ENCODE assay signal across 1 cellular context in the genomic region with DNA sequence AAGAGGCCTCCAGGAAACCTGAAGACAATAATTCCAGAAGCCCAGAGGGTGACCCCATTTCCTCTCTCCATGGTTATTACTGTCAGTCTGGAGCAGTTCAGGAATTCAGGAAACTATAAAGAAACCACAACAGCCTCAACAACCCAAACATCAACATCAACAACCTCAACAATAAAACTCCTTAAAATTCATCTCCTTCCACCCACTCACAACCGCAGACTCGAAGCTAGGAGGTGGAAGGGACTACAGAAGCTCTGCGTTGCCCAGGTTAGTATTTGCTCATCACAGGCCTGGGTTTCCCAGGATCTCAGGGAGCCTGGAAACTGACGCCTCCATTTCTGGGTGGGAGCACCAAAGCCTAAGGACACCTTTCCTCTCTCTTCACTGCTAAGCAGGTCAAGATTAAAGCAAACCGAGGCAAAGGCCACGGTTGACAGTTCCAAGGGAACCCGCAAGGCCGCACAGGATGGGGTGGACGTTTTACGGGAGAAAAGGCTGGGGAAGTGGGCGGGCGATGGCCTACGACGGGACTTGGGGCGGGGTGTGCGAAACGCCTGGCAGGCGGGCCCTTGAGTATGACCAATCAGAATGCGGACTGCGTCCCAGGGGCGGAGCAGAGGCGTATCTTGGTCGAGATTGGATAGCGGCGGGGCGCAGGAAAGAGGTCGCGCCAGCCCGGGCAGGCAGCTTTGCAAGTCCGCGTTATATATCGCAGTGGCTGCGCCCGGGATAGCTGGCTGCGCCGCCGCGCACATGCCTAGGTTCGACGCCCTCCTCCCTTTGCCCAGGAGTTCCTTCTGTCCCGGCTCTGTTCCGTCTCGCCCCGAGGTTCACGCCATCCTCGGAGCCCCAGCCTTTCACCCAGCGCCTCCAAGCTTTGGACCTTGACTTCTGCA.
TF ChIP-seq lines count a peak whose summit lies in the region.

A gene with protein sequence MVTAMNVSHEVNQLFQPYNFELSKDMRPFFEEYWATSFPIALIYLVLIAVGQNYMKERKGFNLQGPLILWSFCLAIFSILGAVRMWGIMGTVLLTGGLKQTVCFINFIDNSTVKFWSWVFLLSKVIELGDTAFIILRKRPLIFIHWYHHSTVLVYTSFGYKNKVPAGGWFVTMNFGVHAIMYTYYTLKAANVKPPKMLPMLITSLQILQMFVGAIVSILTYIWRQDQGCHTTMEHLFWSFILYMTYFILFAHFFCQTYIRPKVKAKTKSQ (plus strand): TSS at position 654 of the 896 bp plus-strand sequence. CDS start 250 bp downstream, outside the sequence.

TF ChIP-seq in HepG2, 621 proteins besides CTCF, POLR2A, EP300 and RAD21 (continued from another document and continues in another):
- TF ChIP-seq, protein P1, sequence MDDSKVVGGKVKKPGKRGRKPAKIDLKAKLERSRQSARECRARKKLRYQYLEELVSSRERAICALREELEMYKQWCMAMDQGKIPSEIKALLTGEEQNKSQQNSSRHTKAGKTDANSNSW (CRISPR knock-in tag; IDR thresholded peaks at IDR 0.05; ENCODE audit: borderline replicate concordance): peak; percentile 80; the same call in 1 of the 2 replicates
- TF ChIP-seq FOXA1 (IDR thresholded peaks at IDR 0.05) (no peak), FOXA1 (CRISPR knock-in tag; IDR thresholded peaks at IDR 0.05) (no peak), NFKB2 (CRISPR knock-in tag; IDR thresholded peaks at IDR 0.05; ENCODE audit: borderline replicate concordance) (peak; percentile 97), IKZF1 (IDR thresholded peaks at IDR 0.05) (no peak), AGO2 (optimal IDR thresholded peaks at IDR 0.05; ENCODE audit: low read depth, low read length) (no peak), ZNF614 (CRISPR knock-in tag; IDR thresholded peaks at IDR 0.05; ENCODE audit: borderline replicate concordance) (peak; percentile 70; the same call in 1 of the 2 replicates), ZNF136 (CRISPR knock-in tag; IDR thresholded peaks at IDR 0.05; ENCODE audit: low read depth) (peak; percentile 94), ELF3 (CRISPR knock-in tag; IDR thresholded peaks at IDR 0.05) (peak; percentile 66; the same call in 1 of the 2 replicates), ZNF34 (CRISPR knock-in tag; IDR thresholded peaks at IDR 0.05; ENCODE audit: borderline replicate concordance) (no peak), POGZ (CRISPR knock-in tag; IDR thresholded peaks at IDR 0.05) (no peak), HDAC6 (IDR thresholded peaks at IDR 0.05; ENCODE audit: low read depth, low read length) (no peak), ZNF839 (CRISPR knock-in tag; IDR thresholded peaks at IDR 0.05; ENCODE audit: borderline replicate concordance) (peak; percentile 92), MXD4 (CRISPR knock-in tag; IDR thresholded peaks at IDR 0.05) (peak; percentile 94), ZNF335 (CRISPR knock-in tag; IDR thresholded peaks at IDR 0.05) (peak; percentile 54; the same call in 1 of the 2 replicates), RBM22 (optimal IDR thresholded peaks at IDR 0.05; ENCODE audit: low read length) (no peak), SUZ12 (IDR thresholded peaks at IDR 0.05; ENCODE audit: low read depth, low read length) (no peak), ZNF737 (CRISPR knock-in tag; IDR thresholded peaks at IDR 0.05; ENCODE audit: borderline replicate concordance) (0 out of 2 replicates have a peak, but pooled peaks have one; percentile 36), ZC3H13 (CRISPR knock-in tag; IDR thresholded peaks at IDR 0.05) (peak; percentile 81; the same call in 1 of the 2 replicates), ZNF24 (IDR thresholded peaks at IDR 0.05) (no peak), NCOR1 (IDR thresholded peaks at IDR 0.05; ENCODE audit: borderline replicate concordance, low read length) (no peak), SMAD3 (CRISPR knock-in tag; IDR thresholded peaks at IDR 0.05) (peak; percentile 49; the same call in 1 of the 2 replicates), ZNF749 (CRISPR knock-in tag; IDR thresholded peaks at IDR 0.05; ENCODE audit: borderline replicate concordance) (peak; percentile 98; the same call in 1 of the 2 replicates), ZNF547 (CRISPR knock-in tag; IDR thresholded peaks at IDR 0.05) (peak; percentile 98), JUNB (CRISPR knock-in tag; IDR thresholded peaks at IDR 0.05; ENCODE audit: borderline replicate concordance) (no peak), RFXANK (CRISPR knock-in tag; IDR thresholded peaks at IDR 0.05) (no peak), ZNF678 (CRISPR knock-in tag; IDR thresholded peaks at IDR 0.05) (peak; percentile 97), ZSCAN25 (CRISPR knock-in tag; IDR thresholded peaks at IDR 0.05) (peak; percentile 71; the same call in 1 of the 2 replicates), GATAD1 (CRISPR knock-in tag; IDR thresholded peaks at IDR 0.05) (no peak), ZFP36 (IDR thresholded peaks at IDR 0.05; ENCODE audit: borderline replicate concordance, low read depth, low read length, partially characterized antibody) (no peak), ERF (CRISPR knock-in tag; IDR thresholded peaks at IDR 0.05) (peak; percentile 93), SALL2 (CRISPR knock-in tag; IDR thresholded peaks at IDR 0.05) (peak; percentile 73), ISL2 (CRISPR knock-in tag; IDR thresholded peaks at IDR 0.05) (no peak), CHCHD3 (CRISPR knock-in tag; IDR thresholded peaks at IDR 0.05) (no peak), ZNF589 (CRISPR knock-in tag; conservative IDR thresholded peaks at IDR 0.05) (peak; percentile 88; the same call in 1 of the 2 replicates)
- TF ChIP-seq, protein P2, sequence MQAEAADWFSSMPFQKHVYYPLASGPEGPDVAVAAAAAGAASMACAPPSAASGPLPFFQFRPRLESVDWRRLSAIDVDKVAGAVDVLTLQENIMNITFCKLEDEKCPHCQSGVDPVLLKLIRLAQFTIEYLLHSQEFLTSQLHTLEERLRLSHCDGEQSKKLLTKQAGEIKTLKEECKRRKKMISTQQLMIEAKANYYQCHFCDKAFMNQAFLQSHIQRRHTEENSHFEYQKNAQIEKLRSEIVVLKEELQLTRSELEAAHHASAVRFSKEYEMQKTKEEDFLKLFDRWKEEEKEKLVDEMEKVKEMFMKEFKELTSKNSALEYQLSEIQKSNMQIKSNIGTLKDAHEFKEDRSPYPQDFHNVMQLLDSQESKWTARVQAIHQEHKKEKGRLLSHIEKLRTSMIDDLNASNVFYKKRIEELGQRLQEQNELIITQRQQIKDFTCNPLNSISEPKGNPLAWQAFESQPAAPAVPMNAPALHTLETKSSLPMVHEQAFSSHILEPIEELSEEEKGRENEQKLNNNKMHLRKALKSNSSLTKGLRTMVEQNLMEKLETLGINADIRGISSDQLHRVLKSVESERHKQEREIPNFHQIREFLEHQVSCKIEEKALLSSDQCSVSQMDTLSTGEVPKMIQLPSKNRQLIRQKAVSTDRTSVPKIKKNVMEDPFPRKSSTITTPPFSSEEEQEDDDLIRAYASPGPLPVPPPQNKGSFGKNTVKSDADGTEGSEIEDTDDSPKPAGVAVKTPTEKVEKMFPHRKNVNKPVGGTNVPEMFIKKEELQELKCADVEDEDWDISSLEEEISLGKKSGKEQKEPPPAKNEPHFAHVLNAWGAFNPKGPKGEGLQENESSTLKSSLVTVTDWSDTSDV (CRISPR knock-in tag; IDR thresholded peaks at IDR 0.05): peak; percentile 83; the same call in 1 of the 2 replicates
- TF ChIP-seq, protein P3, sequence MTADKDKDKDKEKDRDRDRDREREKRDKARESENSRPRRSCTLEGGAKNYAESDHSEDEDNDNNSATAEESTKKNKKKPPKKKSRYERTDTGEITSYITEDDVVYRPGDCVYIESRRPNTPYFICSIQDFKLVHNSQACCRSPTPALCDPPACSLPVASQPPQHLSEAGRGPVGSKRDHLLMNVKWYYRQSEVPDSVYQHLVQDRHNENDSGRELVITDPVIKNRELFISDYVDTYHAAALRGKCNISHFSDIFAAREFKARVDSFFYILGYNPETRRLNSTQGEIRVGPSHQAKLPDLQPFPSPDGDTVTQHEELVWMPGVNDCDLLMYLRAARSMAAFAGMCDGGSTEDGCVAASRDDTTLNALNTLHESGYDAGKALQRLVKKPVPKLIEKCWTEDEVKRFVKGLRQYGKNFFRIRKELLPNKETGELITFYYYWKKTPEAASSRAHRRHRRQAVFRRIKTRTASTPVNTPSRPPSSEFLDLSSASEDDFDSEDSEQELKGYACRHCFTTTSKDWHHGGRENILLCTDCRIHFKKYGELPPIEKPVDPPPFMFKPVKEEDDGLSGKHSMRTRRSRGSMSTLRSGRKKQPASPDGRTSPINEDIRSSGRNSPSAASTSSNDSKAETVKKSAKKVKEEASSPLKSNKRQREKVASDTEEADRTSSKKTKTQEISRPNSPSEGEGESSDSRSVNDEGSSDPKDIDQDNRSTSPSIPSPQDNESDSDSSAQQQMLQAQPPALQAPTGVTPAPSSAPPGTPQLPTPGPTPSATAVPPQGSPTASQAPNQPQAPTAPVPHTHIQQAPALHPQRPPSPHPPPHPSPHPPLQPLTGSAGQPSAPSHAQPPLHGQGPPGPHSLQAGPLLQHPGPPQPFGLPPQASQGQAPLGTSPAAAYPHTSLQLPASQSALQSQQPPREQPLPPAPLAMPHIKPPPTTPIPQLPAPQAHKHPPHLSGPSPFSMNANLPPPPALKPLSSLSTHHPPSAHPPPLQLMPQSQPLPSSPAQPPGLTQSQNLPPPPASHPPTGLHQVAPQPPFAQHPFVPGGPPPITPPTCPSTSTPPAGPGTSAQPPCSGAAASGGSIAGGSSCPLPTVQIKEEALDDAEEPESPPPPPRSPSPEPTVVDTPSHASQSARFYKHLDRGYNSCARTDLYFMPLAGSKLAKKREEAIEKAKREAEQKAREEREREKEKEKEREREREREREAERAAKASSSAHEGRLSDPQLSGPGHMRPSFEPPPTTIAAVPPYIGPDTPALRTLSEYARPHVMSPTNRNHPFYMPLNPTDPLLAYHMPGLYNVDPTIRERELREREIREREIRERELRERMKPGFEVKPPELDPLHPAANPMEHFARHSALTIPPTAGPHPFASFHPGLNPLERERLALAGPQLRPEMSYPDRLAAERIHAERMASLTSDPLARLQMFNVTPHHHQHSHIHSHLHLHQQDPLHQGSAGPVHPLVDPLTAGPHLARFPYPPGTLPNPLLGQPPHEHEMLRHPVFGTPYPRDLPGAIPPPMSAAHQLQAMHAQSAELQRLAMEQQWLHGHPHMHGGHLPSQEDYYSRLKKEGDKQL (CRISPR knock-in tag; IDR thresholded peaks at IDR 0.05; ENCODE audit: low read depth): no peak
- TF ChIP-seq, protein P4, sequence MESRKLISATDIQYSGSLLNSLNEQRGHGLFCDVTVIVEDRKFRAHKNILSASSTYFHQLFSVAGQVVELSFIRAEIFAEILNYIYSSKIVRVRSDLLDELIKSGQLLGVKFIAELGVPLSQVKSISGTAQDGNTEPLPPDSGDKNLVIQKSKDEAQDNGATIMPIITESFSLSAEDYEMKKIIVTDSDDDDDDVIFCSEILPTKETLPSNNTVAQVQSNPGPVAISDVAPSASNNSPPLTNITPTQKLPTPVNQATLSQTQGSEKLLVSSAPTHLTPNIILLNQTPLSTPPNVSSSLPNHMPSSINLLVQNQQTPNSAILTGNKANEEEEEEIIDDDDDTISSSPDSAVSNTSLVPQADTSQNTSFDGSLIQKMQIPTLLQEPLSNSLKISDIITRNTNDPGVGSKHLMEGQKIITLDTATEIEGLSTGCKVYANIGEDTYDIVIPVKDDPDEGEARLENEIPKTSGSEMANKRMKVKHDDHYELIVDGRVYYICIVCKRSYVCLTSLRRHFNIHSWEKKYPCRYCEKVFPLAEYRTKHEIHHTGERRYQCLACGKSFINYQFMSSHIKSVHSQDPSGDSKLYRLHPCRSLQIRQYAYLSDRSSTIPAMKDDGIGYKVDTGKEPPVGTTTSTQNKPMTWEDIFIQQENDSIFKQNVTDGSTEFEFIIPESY (CRISPR knock-in tag; IDR thresholded peaks at IDR 0.05): no peak
- TF ChIP-seq, protein P5, sequence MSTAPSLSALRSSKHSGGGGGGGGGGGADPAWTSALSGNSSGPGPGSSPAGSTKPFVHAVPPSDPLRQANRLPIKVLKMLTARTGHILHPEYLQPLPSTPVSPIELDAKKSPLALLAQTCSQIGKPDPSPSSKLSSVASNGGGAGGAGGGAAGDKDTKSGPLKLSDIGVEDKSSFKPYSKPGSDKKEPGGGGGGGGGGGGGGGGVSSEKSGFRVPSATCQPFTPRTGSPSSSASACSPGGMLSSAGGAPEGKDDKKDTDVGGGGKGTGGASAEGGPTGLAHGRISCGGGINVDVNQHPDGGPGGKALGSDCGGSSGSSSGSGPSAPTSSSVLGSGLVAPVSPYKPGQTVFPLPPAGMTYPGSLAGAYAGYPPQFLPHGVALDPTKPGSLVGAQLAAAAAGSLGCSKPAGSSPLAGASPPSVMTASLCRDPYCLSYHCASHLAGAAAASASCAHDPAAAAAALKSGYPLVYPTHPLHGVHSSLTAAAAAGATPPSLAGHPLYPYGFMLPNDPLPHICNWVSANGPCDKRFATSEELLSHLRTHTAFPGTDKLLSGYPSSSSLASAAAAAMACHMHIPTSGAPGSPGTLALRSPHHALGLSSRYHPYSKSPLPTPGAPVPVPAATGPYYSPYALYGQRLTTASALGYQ (CRISPR knock-in tag; IDR thresholded peaks at IDR 0.05): no peak
- TF ChIP-seq, protein P6, sequence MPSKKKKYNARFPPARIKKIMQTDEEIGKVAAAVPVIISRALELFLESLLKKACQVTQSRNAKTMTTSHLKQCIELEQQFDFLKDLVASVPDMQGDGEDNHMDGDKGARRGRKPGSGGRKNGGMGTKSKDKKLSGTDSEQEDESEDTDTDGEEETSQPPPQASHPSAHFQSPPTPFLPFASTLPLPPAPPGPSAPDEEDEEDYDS (CRISPR knock-in tag; IDR thresholded peaks at IDR 0.05): peak; percentile 64
- TF ChIP-seq, protein P7, sequence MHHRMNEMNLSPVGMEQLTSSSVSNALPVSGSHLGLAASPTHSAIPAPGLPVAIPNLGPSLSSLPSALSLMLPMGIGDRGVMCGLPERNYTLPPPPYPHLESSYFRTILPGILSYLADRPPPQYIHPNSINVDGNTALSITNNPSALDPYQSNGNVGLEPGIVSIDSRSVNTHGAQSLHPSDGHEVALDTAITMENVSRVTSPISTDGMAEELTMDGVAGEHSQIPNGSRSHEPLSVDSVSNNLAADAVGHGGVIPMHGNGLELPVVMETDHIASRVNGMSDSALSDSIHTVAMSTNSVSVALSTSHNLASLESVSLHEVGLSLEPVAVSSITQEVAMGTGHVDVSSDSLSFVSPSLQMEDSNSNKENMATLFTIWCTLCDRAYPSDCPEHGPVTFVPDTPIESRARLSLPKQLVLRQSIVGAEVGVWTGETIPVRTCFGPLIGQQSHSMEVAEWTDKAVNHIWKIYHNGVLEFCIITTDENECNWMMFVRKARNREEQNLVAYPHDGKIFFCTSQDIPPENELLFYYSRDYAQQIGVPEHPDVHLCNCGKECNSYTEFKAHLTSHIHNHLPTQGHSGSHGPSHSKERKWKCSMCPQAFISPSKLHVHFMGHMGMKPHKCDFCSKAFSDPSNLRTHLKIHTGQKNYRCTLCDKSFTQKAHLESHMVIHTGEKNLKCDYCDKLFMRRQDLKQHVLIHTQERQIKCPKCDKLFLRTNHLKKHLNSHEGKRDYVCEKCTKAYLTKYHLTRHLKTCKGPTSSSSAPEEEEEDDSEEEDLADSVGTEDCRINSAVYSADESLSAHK (CRISPR knock-in tag; IDR thresholded peaks at IDR 0.05; ENCODE audit: borderline replicate concordance): no peak
- TF ChIP-seq, protein P8, sequence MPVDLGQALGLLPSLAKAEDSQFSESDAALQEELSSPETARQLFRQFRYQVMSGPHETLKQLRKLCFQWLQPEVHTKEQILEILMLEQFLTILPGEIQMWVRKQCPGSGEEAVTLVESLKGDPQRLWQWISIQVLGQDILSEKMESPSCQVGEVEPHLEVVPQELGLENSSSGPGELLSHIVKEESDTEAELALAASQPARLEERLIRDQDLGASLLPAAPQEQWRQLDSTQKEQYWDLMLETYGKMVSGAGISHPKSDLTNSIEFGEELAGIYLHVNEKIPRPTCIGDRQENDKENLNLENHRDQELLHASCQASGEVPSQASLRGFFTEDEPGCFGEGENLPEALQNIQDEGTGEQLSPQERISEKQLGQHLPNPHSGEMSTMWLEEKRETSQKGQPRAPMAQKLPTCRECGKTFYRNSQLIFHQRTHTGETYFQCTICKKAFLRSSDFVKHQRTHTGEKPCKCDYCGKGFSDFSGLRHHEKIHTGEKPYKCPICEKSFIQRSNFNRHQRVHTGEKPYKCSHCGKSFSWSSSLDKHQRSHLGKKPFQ (CRISPR knock-in tag; IDR thresholded peaks at IDR 0.05; ENCODE audit: insufficient replicate concordance): peak; percentile 91
